Comparison of ENCODE assay signal across 10 cellular contexts in genomic region chr10:89458289-89458688, GRCh38. TPM values are rescaled to one million over a fixed set of nuclear protein-coding genes. Genes with fewer than 3 reads are reported as not detected.
DNase-seq lines count a peak whose midpoint lies in the region; ATAC-seq and TF ChIP-seq lines count a peak whose summit lies in the region.
"Had no signal": no experiment of that assay in that cellular context is flagged by ENCODE, and none has a peak within 500 bp of the region (broad histone marks: within the 10 kb centered on the region; RNA-seq: fewer than 3 reads in every experiment).

No MANE protein-coding gene starts in this region.

- TF ChIP-seq CTCF in heart right ventricle (IDR thresholded peaks at IDR 0.05) (no peak), right atrium auricular region (IDR thresholded peaks at IDR 0.05) (no peak), prostate gland (IDR thresholded peaks at IDR 0.05) (no peak)

- no peaks in the 10 kb centered on the region for H3K27me3 ChIP-seq in heart right ventricle
- H3K27me3 ChIP-seq in right atrium auricular region, result no peaks in the 10 kb centered on the region
- H3K27me3 ChIP-seq in prostate gland (replicated peaks; ENCODE audit: insufficient read depth), result no peaks in the 10 kb centered on the region

- DNase-seq in heart right ventricle, result no peak
- DNase-seq in right atrium auricular region (ENCODE audit: low spot score), result no peak
- DNase-seq in astrocyte of the hippocampus (ENCODE audit: low read depth, low spot score), result peak; percentile 72
- no peak for DNase-seq in left ventricle myocardium superior
- DNase-seq in NCI-H2227 (lab: John Stamatoyannopoulos, UW; ENCODE audit: unreplicated experiment), result no peak
- DNase-seq in NCI-H446 treated with DMSO at 0.1 percent for 48 hours (lab: John Stamatoyannopoulos, UW), result no peak
- no peak for DNase-seq in substantia nigra (lab: John Stamatoyannopoulos, UW)
- DNase-seq in prostate gland (ENCODE audit: low spot score), result no peak

- TF ChIP-seq POLR2A in prostate gland (IDR thresholded peaks at IDR 0.05), result no peak

- H3K27ac ChIP-seq in heart right ventricle, result peak overlapping the region in 5 of 10 donors; percentile 4 to 72 (median 52)
- H3K27ac ChIP-seq in right atrium auricular region, result peak overlapping the region in 1 of 2 donors; percentile 66
- no peak overlapping the region for H3K27ac ChIP-seq in substantia nigra (ENCODE audit: low read depth, low read length, poor library complexity, severe bottlenecking)
- H3K27ac ChIP-seq in prostate gland, result no peak overlapping the region
- H3K27ac ChIP-seq: KMS-11 had no signal

- H3K9me3 ChIP-seq in heart right ventricle (no peaks in the 10 kb centered on the region), right atrium auricular region (no peaks in the 10 kb centered on the region), prostate gland (no peaks in the 10 kb centered on the region)

- H3K4me1 ChIP-seq in heart right ventricle (peaks cover 3 to 20% (median 13%) of the 10 kb centered on the region in 9 donors), right atrium auricular region (peaks cover 0 to 15% of the 10 kb centered on the region in 2 donors), prostate gland (replicated peaks) (no peaks in the 10 kb centered on the region)

- H3K36me3 ChIP-seq in heart right ventricle (no peaks in the 10 kb centered on the region), right atrium auricular region (no peaks in the 10 kb centered on the region), prostate gland (no peaks in the 10 kb centered on the region)

- H3K4me3 ChIP-seq in heart right ventricle (no peak overlapping the region), right atrium auricular region (no peak overlapping the region), prostate gland (no peak overlapping the region)

- WGBS in heart right ventricle, 2 donors, result 13 to 18% methylated on average over 3 of the region's 3 CpGs
- 74% methylated on average over 3 of the region's 3 CpGs for WGBS in prostate gland

- ATAC-seq in heart right ventricle, result peak in 5 of 8 donors; percentile 43 to 85 (median 67)
- ATAC-seq in left ventricle myocardium superior, result peak; percentile 74
- ATAC-seq: sciatic nerve had no signal

- intact Hi-C loops in heart right ventricle (cut with DNase I) (no loop called here), left ventricle myocardium superior (cut with micrococcal nuclease) (no loop called here), prostate gland (cut with DNase I) (no loop called here)

RNA-seq across cellular contexts. Expression of gene IFIT5, which starts 43.9 kb away (rescaled TPM):
- 10 to 100 TPM in 8 of 10 donors, 1 to 10 TPM in 2; 8.3 to 16.9 (median 11.2) TPM for total RNA-seq in heart right ventricle
- 1 to 10 TPM; 5.4 to 7.0 TPM for polyA plus RNA-seq in heart right ventricle
- total RNA-seq in right atrium auricular region, result 10 to 100 TPM in 1 of 2 donors, 1 to 10 TPM in 1; 6.9 to 11.1 TPM
- total RNA-seq in left ventricle myocardium superior, result 8.1 TPM
- total RNA-seq in prostate gland, result 10 to 100 TPM; 11.5 TPM
